10 cellular contexts compared by ENCODE assay signal in the genomic region with DNA sequence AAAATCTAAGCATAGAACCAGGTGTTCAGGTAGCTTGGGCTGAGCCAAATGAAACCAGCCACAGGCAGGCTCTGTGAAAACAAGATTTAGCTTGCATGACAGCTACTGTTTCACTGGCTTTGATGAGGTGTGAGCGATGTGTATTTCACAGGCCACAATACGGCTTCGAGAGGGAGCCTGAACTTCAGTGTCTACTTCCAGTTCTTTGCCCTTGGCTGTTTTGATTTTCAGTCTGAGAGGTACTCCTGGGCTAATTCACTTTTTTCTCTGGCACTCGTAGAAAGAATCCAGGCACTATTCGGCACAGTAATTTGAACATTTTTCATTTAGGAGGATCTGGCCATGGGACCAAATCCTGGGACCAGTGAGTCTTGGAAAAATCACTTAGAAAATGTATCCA.
DNase-seq lines count a peak whose midpoint lies in the region; ATAC-seq and TF ChIP-seq lines count a peak whose summit lies in the region.
"Had no signal": no experiment of that assay in that cellular context is flagged by ENCODE, and none has a peak within 500 bp of the region (broad histone marks: within the 10 kb centered on the region; RNA-seq: fewer than 3 reads in every experiment).

No MANE protein-coding gene starts in this region.

- H3F3A ChIP-seq in SK-N-SH (replicated peaks; ENCODE audit: insufficient read depth), result peaks cover 29% of the 10 kb centered on the region

- no peaks in the 10 kb centered on the region for H3K79me2 ChIP-seq in SK-N-SH (ENCODE audit: insufficient read depth)
- no peaks in the 10 kb centered on the region for H3K79me2 ChIP-seq in hepatocyte

- peak; percentile 26 to 35 for DNase-seq in activated T-cell treated with anti-CD3 and anti-CD28 coated beads, Interleukin-2, amount 50 U/mL, for 48 hours
- DNase-seq in activated T-cell treated with anti-CD3 and anti-CD28 coated beads for 4 hours, result no peak
- no peak for DNase-seq in SK-N-SH
- no peak for DNase-seq in hepatocyte (ENCODE audit: low spot score)
- no peak for DNase-seq in NK-92 (lab: John Stamatoyannopoulos, UW; ENCODE audit: unreplicated experiment)
- DNase-seq in naive thymus-derived CD4-positive, alpha-beta T cell, result no peak
- no peak for DNase-seq in T-helper 1 cell
- DNase-seq: activated effector memory CD4-positive, alpha-beta T cell treated with anti-CD3 and anti-CD28 coated beads, Interleukin-2, amount 50 U/mL, for 16 hours; ovary had no signal

- no peak for TF ChIP-seq RAD21 in SK-N-SH (IDR thresholded peaks at IDR 0.05; ENCODE audit: low read length)

- H3K4me1 Mint-ChIP-seq in naive thymus-derived CD4-positive, alpha-beta T cell, result peaks cover 0 to 2% (median 0%) of the 10 kb centered on the region in 7 donors

- no peaks in the 10 kb centered on the region for H3K36me3 Mint-ChIP-seq in naive thymus-derived CD4-positive, alpha-beta T cell

- TF ChIP-seq EP300 in SK-N-SH (IDR thresholded peaks at IDR 0.05; ENCODE audit: borderline replicate concordance in 1 of 2, low read depth in 1 of 2, low read length in 1 of 2), result no peak

- H3K9me3 Mint-ChIP-seq in naive thymus-derived CD4-positive, alpha-beta T cell, result no peaks in the 10 kb centered on the region

- intact Hi-C loops in naive thymus-derived CD4-positive, alpha-beta T cell (cut with micrococcal nuclease), result no loop called here

- no peak for ATAC-seq in naive thymus-derived CD4-positive, alpha-beta T cell

- H3K4me1 ChIP-seq in SK-N-SH (ENCODE audit: control insufficient read depth in 1 of 2, insufficient read depth in 2 of 2, low read depth in 1 of 2, low read length in 1 of 2), result peaks cover 11 to 40% of the 10 kb centered on the region in 2 experiments; a peak in 3 of 4 replicates
- peaks cover 35% of the 10 kb centered on the region for H3K4me1 ChIP-seq in hepatocyte (ENCODE audit: insufficient read depth)
- H3K4me1 ChIP-seq in thymus (ENCODE audit: control insufficient read depth, insufficient read depth, low read length), result no peaks in the 10 kb centered on the region
- no peaks in the 10 kb centered on the region for H3K4me1 ChIP-seq in naive thymus-derived CD4-positive, alpha-beta T cell (ENCODE audit: control insufficient read depth in 2 of 2, insufficient read depth in 2 of 2, low read length in 2 of 2)

- H3K27ac ChIP-seq in SK-N-SH (ENCODE audit: low read depth in 2 of 2, low read length in 1 of 2) (peak overlapping the region; percentile 95 to 98), hepatocyte (peak overlapping the region; percentile 67), thymus (ENCODE audit: low read depth) (peak overlapping the region; percentile 59)
- no peak overlapping the region for H3K27ac ChIP-seq in naive thymus-derived CD4-positive, alpha-beta T cell (ENCODE audit: low read depth, low read length)

- no peaks in the 10 kb centered on the region for H4K20me1 ChIP-seq in SK-N-SH (ENCODE audit: insufficient read depth)
- H4K20me1 ChIP-seq in hepatocyte (ENCODE audit: insufficient read depth, poor library complexity, severe bottlenecking), result no peaks in the 10 kb centered on the region

- CTCF ChIA-PET in SK-N-SH (lab: Yijun Ruan, JAX), result interaction anchor here (0.7 to 1.0 kb wide), 2 partner anchors 49 to 193 kb away, joined by 3 read pairs; no protein-coding TSS in a partner anchor
- CTCF ChIA-PET in naive thymus-derived CD4-positive, alpha-beta T cell (lab: Charles Lee), result no interaction called here

- 18% methylated on average over 5 of the region's 5 CpGs for WGBS in SK-N-SH (ENCODE audit: low lambda C conversion rate)
- WGBS in hepatocyte (ENCODE audit: low lambda C conversion rate, missing lambda C conversion rate), result 60% methylated on average over 5 of the region's 5 CpGs
- WGBS in thymus, result 73% methylated on average over 5 of the region's 5 CpGs

- TF ChIP-seq CTCF in SK-N-SH (IDR thresholded peaks at IDR 0.05) (no peak), hepatocyte (IDR thresholded peaks at IDR 0.05; ENCODE audit: poor library complexity) (no peak)

- POLR2A ChIA-PET in SK-N-SH (lab: Yijun Ruan, JAX), result no interaction called here
- POLR2A ChIA-PET in naive thymus-derived CD4-positive, alpha-beta T cell (lab: Charles Lee), result no interaction called here

- peaks cover 0 to 4% (median 0%) of the 10 kb centered on the region in 5 donors for H3K27me3 Mint-ChIP-seq in naive thymus-derived CD4-positive, alpha-beta T cell

- H3K9me2 ChIP-seq in SK-N-SH, result no peaks in the 10 kb centered on the region
- H3K9me2 ChIP-seq in hepatocyte (replicated peaks; ENCODE audit: insufficient read depth), result no peaks in the 10 kb centered on the region

- no peak overlapping the region for H3K27ac Mint-ChIP-seq in naive thymus-derived CD4-positive, alpha-beta T cell

- H3K9ac ChIP-seq in SK-N-SH, result peak overlapping the region; percentile 62; the same call in 1 of the 2 replicates

- no peak overlapping the region for H3K4me3 Mint-ChIP-seq in naive thymus-derived CD4-positive, alpha-beta T cell

- H3K4me3 ChIP-seq in SK-N-SH (ENCODE audit: low read depth in 2 of 2, low read length in 1 of 2) (no peak overlapping the region), hepatocyte (no peak overlapping the region), thymus (ENCODE audit: low read length) (no peak overlapping the region)
- no peak overlapping the region for H3K4me3 ChIP-seq in naive thymus-derived CD4-positive, alpha-beta T cell (ENCODE audit: low read length)
- H3K4me3 ChIP-seq: ovary had no signal

- H3K4me2 ChIP-seq in SK-N-SH, result peak overlapping the region; percentile 55
- H3K4me2 ChIP-seq in hepatocyte, result no peak overlapping the region

- no peaks in the 10 kb centered on the region for H3K36me3 ChIP-seq in SK-N-SH (replicated peaks in 1 of 2; ENCODE audit: control insufficient read depth in 1 of 2, insufficient read depth in 2 of 2, low read length in 1 of 2)
- no peaks in the 10 kb centered on the region for H3K36me3 ChIP-seq in hepatocyte (replicated peaks; ENCODE audit: insufficient read depth, low read depth)
- H3K36me3 ChIP-seq in thymus (ENCODE audit: control insufficient read depth, insufficient read depth), result no peaks in the 10 kb centered on the region
- no peaks in the 10 kb centered on the region for H3K36me3 ChIP-seq in naive thymus-derived CD4-positive, alpha-beta T cell (ENCODE audit: control insufficient read depth in 2 of 3, insufficient read depth in 3 of 3, low read length in 3 of 3)
- H3K36me3 ChIP-seq: ovary had no signal

- H3K9me3 ChIP-seq in SK-N-SH (no peaks in the 10 kb centered on the region), hepatocyte (ENCODE audit: low read depth) (no peaks in the 10 kb centered on the region), thymus (ENCODE audit: control insufficient read depth) (no peaks in the 10 kb centered on the region)
- no peaks in the 10 kb centered on the region for H3K9me3 ChIP-seq in naive thymus-derived CD4-positive, alpha-beta T cell (ENCODE audit: control insufficient read depth in 2 of 3, low read length in 3 of 3)
- H3K9me3 ChIP-seq: ovary had no signal

- H2AFZ ChIP-seq in SK-N-SH (ENCODE audit: low read depth), result no peak overlapping the region
- H2AFZ ChIP-seq in hepatocyte, result no peak overlapping the region

- H3K27me3 ChIP-seq in SK-N-SH (ENCODE audit: insufficient read depth) (no peaks in the 10 kb centered on the region), hepatocyte (no peaks in the 10 kb centered on the region), thymus (ENCODE audit: control insufficient read depth, insufficient read depth) (no peaks in the 10 kb centered on the region)
- H3K27me3 ChIP-seq in naive thymus-derived CD4-positive, alpha-beta T cell (ENCODE audit: control insufficient read depth in 2 of 2, insufficient read depth in 2 of 2, low read length in 2 of 2), result no peaks in the 10 kb centered on the region
- H3K27me3 ChIP-seq: ovary had no signal

TF ChIP-seq in SK-N-SH, 30 proteins besides CTCF, POLR2A, EP300 and RAD21:
- TF ChIP-seq, protein P1, sequence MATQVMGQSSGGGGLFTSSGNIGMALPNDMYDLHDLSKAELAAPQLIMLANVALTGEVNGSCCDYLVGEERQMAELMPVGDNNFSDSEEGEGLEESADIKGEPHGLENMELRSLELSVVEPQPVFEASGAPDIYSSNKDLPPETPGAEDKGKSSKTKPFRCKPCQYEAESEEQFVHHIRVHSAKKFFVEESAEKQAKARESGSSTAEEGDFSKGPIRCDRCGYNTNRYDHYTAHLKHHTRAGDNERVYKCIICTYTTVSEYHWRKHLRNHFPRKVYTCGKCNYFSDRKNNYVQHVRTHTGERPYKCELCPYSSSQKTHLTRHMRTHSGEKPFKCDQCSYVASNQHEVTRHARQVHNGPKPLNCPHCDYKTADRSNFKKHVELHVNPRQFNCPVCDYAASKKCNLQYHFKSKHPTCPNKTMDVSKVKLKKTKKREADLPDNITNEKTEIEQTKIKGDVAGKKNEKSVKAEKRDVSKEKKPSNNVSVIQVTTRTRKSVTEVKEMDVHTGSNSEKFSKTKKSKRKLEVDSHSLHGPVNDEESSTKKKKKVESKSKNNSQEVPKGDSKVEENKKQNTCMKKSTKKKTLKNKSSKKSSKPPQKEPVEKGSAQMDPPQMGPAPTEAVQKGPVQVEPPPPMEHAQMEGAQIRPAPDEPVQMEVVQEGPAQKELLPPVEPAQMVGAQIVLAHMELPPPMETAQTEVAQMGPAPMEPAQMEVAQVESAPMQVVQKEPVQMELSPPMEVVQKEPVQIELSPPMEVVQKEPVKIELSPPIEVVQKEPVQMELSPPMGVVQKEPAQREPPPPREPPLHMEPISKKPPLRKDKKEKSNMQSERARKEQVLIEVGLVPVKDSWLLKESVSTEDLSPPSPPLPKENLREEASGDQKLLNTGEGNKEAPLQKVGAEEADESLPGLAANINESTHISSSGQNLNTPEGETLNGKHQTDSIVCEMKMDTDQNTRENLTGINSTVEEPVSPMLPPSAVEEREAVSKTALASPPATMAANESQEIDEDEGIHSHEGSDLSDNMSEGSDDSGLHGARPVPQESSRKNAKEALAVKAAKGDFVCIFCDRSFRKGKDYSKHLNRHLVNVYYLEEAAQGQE (IDR thresholded peaks at IDR 0.05; ENCODE audit: low read depth, low read length), result no peak; the same call in 1 of the 2 replicates
- no peak for TF ChIP-seq RFX5 (IDR thresholded peaks at IDR 0.05; ENCODE audit: low read length)

Comparison
In these comparisons a context has a peak if more than half of its experiments do, and no peak if none do; other contexts are left out.
1. DNase-seq: peak in activated T-cell treated with anti-CD3 and anti-CD28 coated beads, Interleukin-2, amount 50 U/mL, for 48 hours (2 of 2); none in activated T-cell treated with anti-CD3 and anti-CD28 coated beads for 4 hours (single experiment), SK-N-SH (single experiment), hepatocyte (single experiment), NK-92 (single experiment), naive thymus-derived CD4-positive, alpha-beta T cell (0 of 9) and T-helper 1 cell (0 of 5).